Comparison of ENCODE assay signal across 23 cellular contexts in the genomic region with DNA sequence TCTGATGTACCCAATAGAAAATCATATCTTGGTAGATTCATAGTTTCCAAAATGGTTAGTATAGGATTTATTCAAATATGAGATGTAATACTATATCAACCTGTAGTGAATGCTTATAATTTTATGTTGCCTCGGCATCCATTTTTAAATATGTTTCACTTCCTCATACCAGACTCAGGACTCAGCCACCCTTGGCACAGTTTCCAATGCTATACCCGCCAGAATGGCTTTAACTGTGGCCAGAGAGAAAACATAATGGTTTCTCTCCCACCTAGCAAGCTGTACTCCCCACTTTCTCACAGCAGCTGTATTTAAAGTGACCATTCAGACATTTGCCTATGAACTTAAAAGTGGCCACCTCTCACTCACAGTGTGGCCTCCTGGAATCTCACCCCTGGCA.
A peak's percentile ranks its signal among the peaks of the same experiment; 100 is the strongest.
DNase-seq lines count a peak whose midpoint lies in the region; ATAC-seq, FAIRE-seq and TF ChIP-seq lines count a peak whose summit lies in the region.
"Had no signal": no experiment of that assay in that cellular context is flagged by ENCODE, and none has a peak within 500 bp of the region (broad histone marks: within the 10 kb centered on the region; RNA-seq: fewer than 3 reads in every experiment).

No MANE protein-coding gene starts in this region.

- in situ Hi-C loops in transverse colon (cut with MboI; ENCODE audit: low pct_ligation_motif_present in 1 of 4, low pct_unique_long_range_greater_than_20kb in 1 of 4, low sequenced_read_pairs in 3 of 4), result no loop called here

- no peak overlapping the region for H3K27ac ChIP-seq in transverse colon
- H3K27ac ChIP-seq in right atrium auricular region, result no peak overlapping the region
- H3K27ac ChIP-seq: colonic mucosa, right lobe of liver, thyroid gland had no signal

- intact Hi-C loops in transverse colon (cut with DNase I; ENCODE audit: low total_unique reads), result loop anchor here (2.0 kb wide), 1 partner anchor 17 kb away; no protein-coding TSS in a partner anchor

- FAIRE-seq in bronchial epithelial cell (lab: Jason Lieb, UNC), result no peak
- FAIRE-seq: A204.1, astrocyte, G401.6 had no signal

- no peaks in the 10 kb centered on the region for H3K4me1 ChIP-seq in transverse colon
- H3K4me1 ChIP-seq in right atrium auricular region, result no peaks in the 10 kb centered on the region
- H3K4me1 ChIP-seq: colonic mucosa, right lobe of liver, thyroid gland had no signal

- WGBS in transverse colon (ENCODE audit: low coverage in 1 of 2), 2 donors, result 38 to 72% methylated on average over 2 of the region's 2 CpGs

- H3K9me3 ChIP-seq in transverse colon, result no peaks in the 10 kb centered on the region
- no peaks in the 10 kb centered on the region for H3K9me3 ChIP-seq in right atrium auricular region
- H3K9me3 ChIP-seq: colonic mucosa, right lobe of liver, thyroid gland had no signal

- H3K4me3 ChIP-seq in bronchial epithelial cell (ENCODE audit: low read depth, low read length), result no peak overlapping the region
- no peak overlapping the region for H3K4me3 ChIP-seq in transverse colon
- H3K4me3 ChIP-seq in right atrium auricular region, result no peak overlapping the region
- H3K4me3 ChIP-seq: colonic mucosa, right lobe of liver, thyroid gland had no signal

- DNase-seq in NOMO-1 (lab: John Stamatoyannopoulos, UW; ENCODE audit: unreplicated experiment in 2 of 2), result peak; percentile 4 to 72
- DNase-seq in NOMO-1 treated with dmso at 0.1 percent for 144 hours (lab: John Stamatoyannopoulos, UW; ENCODE audit: unreplicated experiment), result no peak
- DNase-seq in NCI-H526 (lab: John Stamatoyannopoulos, UW), result peak; percentile 74 to 82
- DNase-seq in bronchial epithelial cell (ENCODE audit: low read depth), result peak; percentile 30
- peak; percentile 30 for DNase-seq in transverse colon
- DNase-seq in AML-193 (lab: John Stamatoyannopoulos, UW), result no peak
- no peak for DNase-seq in right atrium auricular region (ENCODE audit: low spot score)
- DNase-seq: activated CD8-positive, alpha-beta memory T cell treated with anti-CD3 and anti-CD28 coated beads, Interleukin-2, amount 10 ng/mL, durations not matched to agents 7 days and 5 days; activated effector memory CD4-positive, alpha-beta T cell treated with anti-CD3 and anti-CD28 coated beads, Interleukin-2, amount 50 U/mL, for 16 hours; colonic mucosa; immature natural killer cell; KBM-7; mesenchymal stem cell; NCI-H1694; NCI-H446; right lobe of liver; stimulated activated CD4-positive, alpha-beta T cell treated with anti-CD3 and anti-CD28 coated beads, Interleukin-4, amount 100 ng/mL, for 1 hour; stimulated activated CD8-positive, alpha-beta memory T cell treated with anti-CD3 and anti-CD28 coated beads, Interleukin-4, amount 100 ng/mL, for 48 hours; thyroid gland had no signal

- no peak for ATAC-seq in GM18498 (IDR thresholded peaks at IDR 0.05; ENCODE audit: unreplicated experiment)
- ATAC-seq: activated CD8-positive, alpha-beta memory T cell treated with anti-CD3 and anti-CD28 coated beads, Interleukin-2, amount 10 ng/mL, durations not matched to agents 7 days and 5 days; right lobe of liver had no signal

- H3K36me3 ChIP-seq in bronchial epithelial cell (ENCODE audit: control insufficient read depth, insufficient read depth, low read length) (no peaks in the 10 kb centered on the region), transverse colon (no peaks in the 10 kb centered on the region), right atrium auricular region (no peaks in the 10 kb centered on the region)
- H3K36me3 ChIP-seq: colonic mucosa, right lobe of liver, thyroid gland had no signal

- H3K27me3 ChIP-seq in bronchial epithelial cell (ENCODE audit: control insufficient read depth, insufficient read depth, low read length) (no peaks in the 10 kb centered on the region), transverse colon (no peaks in the 10 kb centered on the region), right atrium auricular region (no peaks in the 10 kb centered on the region)
- H3K27me3 ChIP-seq: colonic mucosa, right lobe of liver, thyroid gland had no signal

- no peak for TF ChIP-seq POLR2A in transverse colon (IDR thresholded peaks at IDR 0.05)

- TF ChIP-seq CTCF in bronchial epithelial cell (IDR thresholded peaks at IDR 0.05; ENCODE audit: insufficient read depth, low read length, severe bottlenecking) (no peak), transverse colon (IDR thresholded peaks at IDR 0.05) (no peak), right atrium auricular region (IDR thresholded peaks at IDR 0.05) (no peak)

- no peak for TF ChIP-seq EP300 in transverse colon (IDR thresholded peaks at IDR 0.05; ENCODE audit: low read depth)

Comparison
In these comparisons a context has a peak if more than half of its experiments do, and no peak if none do; other contexts are left out.
1. DNase-seq: peak in NOMO-1 (2 of 2), NCI-H526 (2 of 2), bronchial epithelial cell (single experiment) and transverse colon (single experiment); none in NOMO-1 treated with dmso at 0.1 percent for 144 hours (single experiment), AML-193 (0 of 2) and right atrium auricular region (single experiment).